In genomic region chr13:20873348-20873747, GRCh38 we compare ENCODE assay signal across 15 cellular contexts. TPM values are rescaled to one million over a fixed set of nuclear protein-coding genes. Genes with fewer than 3 reads are reported as not detected.
DNase-seq lines count a peak whose midpoint lies in the region; ATAC-seq and TF ChIP-seq lines count a peak whose summit lies in the region.
"Had no signal": no experiment of that assay in that cellular context is flagged by ENCODE, and none has a peak within 500 bp of the region (broad histone marks: within the 10 kb centered on the region; RNA-seq: fewer than 3 reads in every experiment).

No MANE protein-coding gene starts in this region.

- H3K36me3 ChIP-seq in GM23338 (ENCODE audit: insufficient read depth) (no peaks in the 10 kb centered on the region), PC-3 (ENCODE audit: low read depth, low read length) (peaks cover 5% of the 10 kb centered on the region; the same call in 1 of the 2 replicates), psoas muscle (ENCODE audit: insufficient read depth in 1 of 2, low read depth in 1 of 2) (no peaks in the 10 kb centered on the region)
- H3K36me3 ChIP-seq: sigmoid colon had no signal

- intact Hi-C loops in PC-3 (cut with micrococcal nuclease) (no loop called here), psoas muscle (cut with DNase I) (no loop called here)

- no peak overlapping the region for H3K4me3 Mint-ChIP-seq in GM23338
- H3K4me3 Mint-ChIP-seq: activated CD4-positive, alpha-beta T cell treated with anti-CD3 and anti-CD28 coated beads, Interleukin-2, amount 10 ng/mL, durations not matched to agents 7 days and 5 days; activated T-helper 17 cell treated with anti-CD3 and anti-CD28 coated beads, Interleukin-2, amount 50 U/mL, for 72 hours; H9; naive thymus-derived CD4-positive, alpha-beta T cell had no signal

- H3K79me2 ChIP-seq in GM23338 (replicated peaks; ENCODE audit: insufficient read depth) (peaks cover 100% of the 10 kb centered on the region), PC-3 (ENCODE audit: low read length) (peaks cover 99% of the 10 kb centered on the region)

- H3K9ac ChIP-seq in PC-3 (ENCODE audit: low read length), result no peak overlapping the region

- ATAC-seq in GM23338 (peak; percentile 36; the same call in 2 of the 3 replicates), PC-3 (peak; percentile 86), psoas muscle (peak in 3 of 4 donors; percentile 48 to 70 (median 61))
- ATAC-seq: activated T-helper 17 cell treated with anti-CD3 and anti-CD28 coated beads, Interleukin-2, amount 50 U/mL, for 72 hours; naive thymus-derived CD4-positive, alpha-beta T cell had no signal

- BruUV-seq in PC-3 (replicated peaks; lab: Mats Ljungman, UMichigan), result no TSS peak

- H3K4me1 Mint-ChIP-seq in GM23338, result peaks cover 23% of the 10 kb centered on the region

- H3F3A ChIP-seq in GM23338 (replicated peaks; ENCODE audit: low read depth) (no peaks in the 10 kb centered on the region), PC-3 (ENCODE audit: low read length, unreplicated experiment) (peaks cover under 1% of the 10 kb centered on the region)

- TF ChIP-seq CTCF in GM23338 (conservative IDR thresholded peaks at IDR 0.05; ENCODE audit: low read depth in 2 of 2) (no peak), PC-3 (conservative IDR thresholded peaks at IDR 0.05; ENCODE audit: low read depth, low read length) (no peak), psoas muscle (IDR thresholded peaks at IDR 0.05) (no peak)

- CTCF ChIA-PET in PC-3 (lab: Charles Lee), result no interaction called here

- WGBS in psoas muscle, 3 donors, result 52 to 59% (median 58%) methylated on average over 3 of the region's 3 CpGs

- peaks cover 3% of the 10 kb centered on the region for H3K27me3 Mint-ChIP-seq in GM23338 (ENCODE audit: insufficient read depth, low read depth, poor library complexity)
- H3K27me3 Mint-ChIP-seq: activated CD4-positive, alpha-beta T cell treated with anti-CD3 and anti-CD28 coated beads, Interleukin-2, amount 10 ng/mL, durations not matched to agents 7 days and 5 days; activated T-helper 17 cell treated with anti-CD3 and anti-CD28 coated beads, Interleukin-2, amount 50 U/mL, for 72 hours; naive thymus-derived CD4-positive, alpha-beta T cell had no signal

- DNase-seq in GM23338 (ENCODE audit: low spot score), result no peak
- DNase-seq in PC-3, result peak; percentile 59
- peak; percentile 11 for DNase-seq in epidermal melanocyte (ENCODE audit: insufficient read length, low spot score)
- DNase-seq in psoas muscle, result no peak
- no peak for DNase-seq in DMS53 treated with DMSO at 0.1 percent for 48 hours (lab: John Stamatoyannopoulos, UW; ENCODE audit: unreplicated experiment)
- DNase-seq in stimulated activated CD4-positive, alpha-beta T cell treated with anti-CD3 and anti-CD28 coated beads, Interleukin-4, amount 100 ng/mL, for 1 hour, result no peak
- DNase-seq in germinal center (ENCODE audit: low spot score), result no peak
- DNase-seq: activated CD4-positive, alpha-beta T cell treated with anti-CD3 and anti-CD28 coated beads, Interleukin-2, amount 10 ng/mL, durations not matched to agents 7 days and 5 days; erythroblast; H9; naive thymus-derived CD4-positive, alpha-beta T cell; NCI-H1694 treated with DMSO at 0.1 percent for 48 hours; sigmoid colon; T-helper 1 cell had no signal

- POLR2A ChIA-PET in PC-3 (lab: Charles Lee; ENCODE audit: unreplicated experiment), result no interaction called here

- no peaks in the 10 kb centered on the region for H3K9me3 ChIP-seq in PC-3 (ENCODE audit: low read length)
- peaks cover 5% of the 10 kb centered on the region for H3K9me3 ChIP-seq in psoas muscle
- H3K9me3 ChIP-seq: sigmoid colon had no signal

- H3K4me3 ChIP-seq in GM23338 (no peak overlapping the region), PC-3 (ENCODE audit: low read length) (no peak overlapping the region), psoas muscle (no peak overlapping the region)
- H3K4me3 ChIP-seq: sigmoid colon had no signal

- H3K9me3 Mint-ChIP-seq in GM23338, result peaks cover 3% of the 10 kb centered on the region; the same call in 2 of the 3 replicates

- H3K4me2 ChIP-seq in GM23338, result peak overlapping the region; percentile 44; the same call in 1 of the 2 replicates
- no peak overlapping the region for H3K4me2 ChIP-seq in PC-3 (ENCODE audit: low read length)

- no peak overlapping the region for H2AFZ ChIP-seq in GM23338
- no peak overlapping the region for H2AFZ ChIP-seq in PC-3 (ENCODE audit: low read length)

- H3K9me2 ChIP-seq in GM23338 (ENCODE audit: insufficient read depth) (no peaks in the 10 kb centered on the region; the same call in 1 of the 2 replicates), PC-3 (replicated peaks; ENCODE audit: low read length) (no peaks in the 10 kb centered on the region)

- H4K20me1 ChIP-seq in GM23338 (replicated peaks; ENCODE audit: insufficient read depth) (peaks cover 39% of the 10 kb centered on the region), PC-3 (ENCODE audit: low read length) (peaks cover 46% of the 10 kb centered on the region)

- no peaks in the 10 kb centered on the region for H3K27me3 ChIP-seq in GM23338 (ENCODE audit: insufficient read depth)
- no peaks in the 10 kb centered on the region for H3K27me3 ChIP-seq in PC-3 (ENCODE audit: low read length)
- no peaks in the 10 kb centered on the region for H3K27me3 ChIP-seq in psoas muscle (ENCODE audit: insufficient read depth in 3 of 3, low read length in 2 of 3)
- H3K27me3 ChIP-seq: sigmoid colon had no signal

- H3K27ac ChIP-seq in GM23338 (ENCODE audit: low read depth), result no peak overlapping the region
- H3K27ac ChIP-seq in PC-3 (ENCODE audit: low read length), result no peak overlapping the region
- no peak overlapping the region for H3K27ac ChIP-seq in psoas muscle
- H3K27ac ChIP-seq: sigmoid colon had no signal

- peaks cover 16% of the 10 kb centered on the region for H3K4me1 ChIP-seq in GM23338 (ENCODE audit: insufficient read depth)
- H3K4me1 ChIP-seq in PC-3 (ENCODE audit: insufficient read depth, low read length), result peaks cover 13% of the 10 kb centered on the region
- H3K4me1 ChIP-seq in psoas muscle, result peaks cover 29% of the 10 kb centered on the region

- H3K36me3 Mint-ChIP-seq in GM23338 (ENCODE audit: low read depth), result peaks cover 12% of the 10 kb centered on the region

- H3K27ac Mint-ChIP-seq in GM23338, result no peak overlapping the region; the same call in 1 of the 2 replicates
- H3K27ac Mint-ChIP-seq: activated CD4-positive, alpha-beta T cell treated with anti-CD3 and anti-CD28 coated beads, Interleukin-2, amount 10 ng/mL, durations not matched to agents 7 days and 5 days; activated T-helper 17 cell treated with anti-CD3 and anti-CD28 coated beads, Interleukin-2, amount 50 U/mL, for 72 hours had no signal

TF ChIP-seq in GM23338, 12 proteins besides CTCF, POLR2A, EP300 and RAD21 (continues in another document):
- TF ChIP-seq EZH2phosphoT487 (IDR thresholded peaks at IDR 0.05; ENCODE audit: unreplicated experiment) (no peak), POLR2AphosphoS5 (IDR thresholded peaks at IDR 0.05; ENCODE audit: low read depth) (no peak)
- TF ChIP-seq, protein P1, sequence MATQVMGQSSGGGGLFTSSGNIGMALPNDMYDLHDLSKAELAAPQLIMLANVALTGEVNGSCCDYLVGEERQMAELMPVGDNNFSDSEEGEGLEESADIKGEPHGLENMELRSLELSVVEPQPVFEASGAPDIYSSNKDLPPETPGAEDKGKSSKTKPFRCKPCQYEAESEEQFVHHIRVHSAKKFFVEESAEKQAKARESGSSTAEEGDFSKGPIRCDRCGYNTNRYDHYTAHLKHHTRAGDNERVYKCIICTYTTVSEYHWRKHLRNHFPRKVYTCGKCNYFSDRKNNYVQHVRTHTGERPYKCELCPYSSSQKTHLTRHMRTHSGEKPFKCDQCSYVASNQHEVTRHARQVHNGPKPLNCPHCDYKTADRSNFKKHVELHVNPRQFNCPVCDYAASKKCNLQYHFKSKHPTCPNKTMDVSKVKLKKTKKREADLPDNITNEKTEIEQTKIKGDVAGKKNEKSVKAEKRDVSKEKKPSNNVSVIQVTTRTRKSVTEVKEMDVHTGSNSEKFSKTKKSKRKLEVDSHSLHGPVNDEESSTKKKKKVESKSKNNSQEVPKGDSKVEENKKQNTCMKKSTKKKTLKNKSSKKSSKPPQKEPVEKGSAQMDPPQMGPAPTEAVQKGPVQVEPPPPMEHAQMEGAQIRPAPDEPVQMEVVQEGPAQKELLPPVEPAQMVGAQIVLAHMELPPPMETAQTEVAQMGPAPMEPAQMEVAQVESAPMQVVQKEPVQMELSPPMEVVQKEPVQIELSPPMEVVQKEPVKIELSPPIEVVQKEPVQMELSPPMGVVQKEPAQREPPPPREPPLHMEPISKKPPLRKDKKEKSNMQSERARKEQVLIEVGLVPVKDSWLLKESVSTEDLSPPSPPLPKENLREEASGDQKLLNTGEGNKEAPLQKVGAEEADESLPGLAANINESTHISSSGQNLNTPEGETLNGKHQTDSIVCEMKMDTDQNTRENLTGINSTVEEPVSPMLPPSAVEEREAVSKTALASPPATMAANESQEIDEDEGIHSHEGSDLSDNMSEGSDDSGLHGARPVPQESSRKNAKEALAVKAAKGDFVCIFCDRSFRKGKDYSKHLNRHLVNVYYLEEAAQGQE (IDR thresholded peaks at IDR 0.05; ENCODE audit: unreplicated experiment), result no peak

RNA-seq across cellular contexts. Expression of gene XPO4, which starts 29.2 kb away (rescaled TPM):
- total RNA-seq in GM23338 (2014; rRNA removed; shearing (Covaris generic)), result 56.7 and 57.8 TPM in 2 replicates
- polyA plus RNA-seq in GM23338 (2016; fragmentation: Nextera tagmentation; extraction: Ambion mirVana) (12.0 and 14.1 TPM in 2 replicates), psoas muscle (1 to 10 TPM; 3.9 to 6.3 (median 5.4) TPM)
- total RNA-seq in PC-3 (2014; rRNA removed) (38.5 and 39.9 TPM in 2 replicates), psoas muscle (10 to 100 TPM; 12.2 to 67.2 (median 31.1) TPM)

Comparison
In these comparisons a context has a peak if more than half of its experiments do, and no peak if none do; other contexts are left out.
1. ATAC-seq: peak in every context shown above with its lines; median percentile 86 in PC-3; 61 in psoas muscle; 36 in GM23338.
2. DNase-seq: peak in PC-3 (single experiment) and epidermal melanocyte (single experiment); none in GM23338 (single experiment), psoas muscle (0 of 2), DMS53 treated with DMSO at 0.1 percent for 48 hours (single experiment), stimulated activated CD4-positive, alpha-beta T cell treated with anti-CD3 and anti-CD28 coated beads, Interleukin-4, amount 100 ng/mL, for 1 hour (single experiment) and germinal center (single experiment).